In genomic region chr1:223700942-223701637, GRCh38 we compare ENCODE assay signal across 9 cellular contexts. TPM values are rescaled to one million over a fixed set of nuclear protein-coding genes. Genes with fewer than 3 reads are reported as not detected.
DNase-seq lines count a peak whose midpoint lies in the region; ATAC-seq and TF ChIP-seq lines count a peak whose summit lies in the region.
"Had no signal": no experiment of that assay in that cellular context is flagged by ENCODE, and none has a peak within 500 bp of the region (broad histone marks: within the 10 kb centered on the region; RNA-seq: fewer than 3 reads in every experiment).

No MANE protein-coding gene starts in this region.

- no peak overlapping the region for H2AFZ ChIP-seq in hepatocyte

- peaks cover 19 to 25% of the 10 kb centered on the region in 2 donors for H3K27me3 Mint-ChIP-seq in stimulated activated naive B cell treated with anti-CD40 and anti-IgM and Interleukin-4, amounts not matched to agents 10 μg/mL and 1 μg/mL and 100 μg/mL, for 72 hours

- no peaks in the 10 kb centered on the region for H4K20me1 ChIP-seq in hepatocyte (ENCODE audit: insufficient read depth, poor library complexity, severe bottlenecking)

- peak in 4 of 8 donors; percentile 10 to 48 (median 35) for ATAC-seq in heart right ventricle
- peak; percentile 16 to 17 for ATAC-seq in stimulated activated naive B cell treated with anti-CD40 and anti-IgM and Interleukin-4, amounts not matched to agents 10 μg/mL and 1 μg/mL and 100 μg/mL, for 72 hours (replicated peaks)
- ATAC-seq: GM12878 had no signal

- WGBS in heart right ventricle, 2 donors, result 66 to 76% methylated on average over 8 of the region's 8 CpGs
- 26% methylated on average over 8 of the region's 8 CpGs for WGBS in hepatocyte (ENCODE audit: low lambda C conversion rate, missing lambda C conversion rate)

- H3K27me3 ChIP-seq in heart right ventricle (no peaks in the 10 kb centered on the region), hepatocyte (no peaks in the 10 kb centered on the region)

- peak overlapping the region; percentile 61 for H3K4me2 ChIP-seq in hepatocyte

- H3K4me3 ChIP-seq in heart right ventricle (no peak overlapping the region), WI38 (ENCODE audit: low read depth, low read length) (peak overlapping the region; percentile 48), hepatocyte (no peak overlapping the region)
- H3K4me3 ChIP-seq: GM12878 had no signal

- H3K9me2 ChIP-seq in hepatocyte (replicated peaks; ENCODE audit: insufficient read depth), result no peaks in the 10 kb centered on the region

- no peak overlapping the region for H3K4me3 Mint-ChIP-seq in stimulated activated naive B cell treated with anti-CD40 and anti-IgM and Interleukin-4, amounts not matched to agents 10 μg/mL and 1 μg/mL and 100 μg/mL, for 72 hours

- H3K4me1 ChIP-seq in heart right ventricle (peaks cover 4 to 43% (median 18%) of the 10 kb centered on the region in 9 donors), hepatocyte (ENCODE audit: insufficient read depth) (peaks cover 27% of the 10 kb centered on the region)

- H3K36me3 ChIP-seq in heart right ventricle, result no peaks in the 10 kb centered on the region
- H3K36me3 ChIP-seq in hepatocyte (replicated peaks; ENCODE audit: insufficient read depth, low read depth), result no peaks in the 10 kb centered on the region

- H3K36me3 Mint-ChIP-seq in stimulated activated naive B cell treated with anti-CD40 and anti-IgM and Interleukin-4, amounts not matched to agents 10 μg/mL and 1 μg/mL and 100 μg/mL, for 72 hours, result no peaks in the 10 kb centered on the region

- intact Hi-C loops in heart right ventricle (cut with DNase I) (loop anchor here in 4 of 10 donors (10.0 kb wide), 3 partner anchors 144 to 634 kb away; partner anchors contain the start of genes TP53BP2 (in 2 of the 4) and NVL (in 1 of the 4)), cardiac septum (cut with DNase I) (loop anchor here (10.0 kb wide), 1 partner anchor 414 kb away; the partner anchor contains the start of gene FBXO28)

- H3K9me3 Mint-ChIP-seq in stimulated activated naive B cell treated with anti-CD40 and anti-IgM and Interleukin-4, amounts not matched to agents 10 μg/mL and 1 μg/mL and 100 μg/mL, for 72 hours, result no peaks in the 10 kb centered on the region

- H3K27ac Mint-ChIP-seq in stimulated activated naive B cell treated with anti-CD40 and anti-IgM and Interleukin-4, amounts not matched to agents 10 μg/mL and 1 μg/mL and 100 μg/mL, for 72 hours, result no peak overlapping the region

- DNase-seq in heart right ventricle, result no peak
- no peak for DNase-seq in cardiac septum (ENCODE audit: low spot score)
- peak; percentile 85 for DNase-seq in hepatocyte (ENCODE audit: low spot score)
- DNase-seq in stimulated activated naive B cell treated with anti-CD40 and anti-IgM and Interleukin-4, amounts not matched to agents 10 μg/mL and 1 μg/mL and 100 μg/mL, for 72 hours, result no peak
- no peak for DNase-seq in NK-92 (lab: John Stamatoyannopoulos, UW; ENCODE audit: unreplicated experiment)
- DNase-seq in nucleus accumbens (lab: John Stamatoyannopoulos, UW), result no peak
- no peak for DNase-seq in GM10266 (ENCODE audit: extremely low spot score)

- no peaks in the 10 kb centered on the region for H3K79me2 ChIP-seq in hepatocyte

- TF ChIP-seq CTCF in heart right ventricle (IDR thresholded peaks at IDR 0.05) (no peak), WI38 (IDR thresholded peaks at IDR 0.05; ENCODE audit: low read depth, low read length) (no peak), hepatocyte (IDR thresholded peaks at IDR 0.05; ENCODE audit: poor library complexity) (no peak), GM10266 (IDR thresholded peaks at IDR 0.05; ENCODE audit: control insufficient read depth, insufficient read depth, low read depth, missing control alignments) (no peak)

- peaks cover 17 to 32% of the 10 kb centered on the region in 2 donors for H3K4me1 Mint-ChIP-seq in stimulated activated naive B cell treated with anti-CD40 and anti-IgM and Interleukin-4, amounts not matched to agents 10 μg/mL and 1 μg/mL and 100 μg/mL, for 72 hours

- H3K9me3 ChIP-seq in heart right ventricle (no peaks in the 10 kb centered on the region), hepatocyte (ENCODE audit: low read depth) (no peaks in the 10 kb centered on the region)

- peak overlapping the region in 6 of 10 donors; percentile 11 to 76 (median 28) for H3K27ac ChIP-seq in heart right ventricle
- peak overlapping the region; percentile 98 for H3K27ac ChIP-seq in hepatocyte

RNA-seq across cellular contexts. Expression of gene CAPN2, which starts 11.2 kb away (rescaled TPM):
- 100 to 1,000 TPM in 1 of 10 donors, 10 to 100 TPM in 9; 65.6 to 104 (median 77.6) TPM for total RNA-seq in heart right ventricle
- 100 to 1,000 TPM in 1 of 2 donors, 10 to 100 TPM in 1; 62.4 to 107 TPM for polyA plus RNA-seq in heart right ventricle
- total RNA-seq in cardiac septum, result 80.0 TPM
- 123 and 147 TPM in 2 replicates for total RNA-seq in hepatocyte
- polyA plus RNA-seq in hepatocyte, result 161 and 162 TPM in 2 replicates

RNA-seq across cellular contexts. Expression of gene CAPN8, which starts 35.6 kb away (rescaled TPM):
- total RNA-seq in heart right ventricle (not detected), cardiac septum (not detected), hepatocyte (10.8 and 16.4 TPM in 2 replicates)
- polyA plus RNA-seq in heart right ventricle (under 1 TPM in 1 of 2 donors, not detected in 1; 0.10 TPM), hepatocyte (18.0 and 28.6 TPM in 2 replicates)
